14 cellular contexts compared by ENCODE assay signal in the genomic region with DNA sequence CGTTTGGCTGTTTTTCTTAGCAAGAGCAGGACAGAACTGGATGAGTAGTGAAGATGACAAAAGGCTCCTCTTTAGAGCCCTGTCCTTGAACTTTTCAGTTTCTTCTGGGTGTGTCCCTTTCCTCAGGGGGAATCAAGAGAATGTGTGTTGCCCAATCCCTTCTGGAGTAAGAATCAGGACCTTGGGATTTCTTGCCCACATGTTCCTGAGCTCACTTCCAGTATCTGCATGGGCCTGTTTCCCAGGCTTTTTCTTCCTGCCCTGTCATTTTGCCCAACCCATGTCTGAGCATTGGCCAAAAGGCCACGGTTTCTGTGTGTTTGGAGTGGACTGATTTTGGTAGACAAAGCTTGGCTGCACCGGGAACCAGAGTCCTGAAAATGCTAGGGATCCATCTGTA.
DNase-seq lines count a peak whose midpoint lies in the region; ATAC-seq, FAIRE-seq and TF ChIP-seq lines count a peak whose summit lies in the region.
"Had no signal": no experiment of that assay in that cellular context is flagged by ENCODE, and none has a peak within 500 bp of the region (broad histone marks: within the 10 kb centered on the region; RNA-seq: fewer than 3 reads in every experiment).

No MANE protein-coding gene starts in this region.

- DNase-seq in AG20443 (ENCODE audit: low spot score) (peak; percentile 84), MCF 10A (ENCODE audit: unreplicated experiment) (peak; percentile 72), left cardiac atrium (peak; percentile 65), sciatic nerve (ENCODE audit: low spot score) (peak; percentile 75), frontal cortex (ENCODE audit: low spot score in 2 of 2) (no peak)
- DNase-seq in central memory CD4-positive, alpha-beta T cell = no peak
- DNase-seq: activated CD4-positive, alpha-beta memory T cell treated with anti-CD3 and anti-CD28 coated beads for 36 hours; activated naive CD4-positive, alpha-beta T cell treated with anti-CD3 and anti-CD28 coated beads, Interleukin-2, amount 10 ng/mL, durations not matched to agents 7 days and 5 days; NCI-H1417 treated with DMSO at 0.1 percent for 48 hours; stimulated activated naive CD8-positive, alpha-beta T cell treated with anti-CD3 and anti-CD28 coated beads, Interleukin-15, amount 100 ng/mL, for 72 hours; T-helper 1 cell had no signal

- CTCF ChIA-PET in MCF 10A (lab: Yijun Ruan, JAX) = interaction anchor here (0.7 to 1.0 kb wide), 3 partner anchors 9 to 30 kb away, joined by 3 to 4 read pairs (median 3); no protein-coding TSS in a partner anchor

- no TSS peak for BruUV-seq in MCF 10A (replicated peaks; lab: Mats Ljungman, UMichigan)

- intact Hi-C loops in MCF 10A (cut with micrococcal nuclease) = no loop called here
- intact Hi-C loops in left cardiac atrium (cut with DNase I) = no loop called here
- intact Hi-C loops in sciatic nerve (cut with DNase I) = no loop called here

- no peaks in the 10 kb centered on the region for H3K9me3 Mint-ChIP-seq in MCF 10A (ENCODE audit: unreplicated experiment)
- H3K9me3 Mint-ChIP-seq: activated CD4-positive, alpha-beta memory T cell treated with anti-CD3 and anti-CD28 coated beads for 36 hours; activated naive CD4-positive, alpha-beta T cell treated with anti-CD3 and anti-CD28 coated beads, Interleukin-2, amount 10 ng/mL, durations not matched to agents 7 days and 5 days; stimulated activated naive CD8-positive, alpha-beta T cell treated with anti-CD3 and anti-CD28 coated beads, Interleukin-15, amount 100 ng/mL, for 72 hours had no signal

- TF ChIP-seq CTCF in MCF 10A (IDR thresholded peaks at IDR 0.05; ENCODE audit: unreplicated experiment) = no peak

- H3K4me1 Mint-ChIP-seq in MCF 10A (ENCODE audit: insufficient read depth, unreplicated experiment) = peaks cover 12% of the 10 kb centered on the region
- H3K4me1 Mint-ChIP-seq: activated naive CD4-positive, alpha-beta T cell treated with anti-CD3 and anti-CD28 coated beads, Interleukin-2, amount 10 ng/mL, durations not matched to agents 7 days and 5 days; B cell; stimulated activated naive CD8-positive, alpha-beta T cell treated with anti-CD3 and anti-CD28 coated beads, Interleukin-15, amount 100 ng/mL, for 72 hours had no signal

- no peak for FAIRE-seq in frontal cortex (lab: Jason Lieb, UNC)

- ATAC-seq in left cardiac atrium (peak; percentile 71 to 89), sciatic nerve (peak; percentile 90), HG03159 (IDR thresholded peaks at IDR 0.05; ENCODE audit: unreplicated experiment) (no peak), HG02588 (IDR thresholded peaks at IDR 0.05; ENCODE audit: unreplicated experiment) (no peak)
- ATAC-seq: stimulated activated naive CD8-positive, alpha-beta T cell treated with anti-CD3 and anti-CD28 coated beads, Interleukin-15, amount 100 ng/mL, for 72 hours had no signal

- H3K27me3 Mint-ChIP-seq in MCF 10A (ENCODE audit: insufficient read depth, unreplicated experiment) = peaks cover 14% of the 10 kb centered on the region
- H3K27me3 Mint-ChIP-seq: activated CD4-positive, alpha-beta memory T cell treated with anti-CD3 and anti-CD28 coated beads for 36 hours; B cell; stimulated activated naive CD8-positive, alpha-beta T cell treated with anti-CD3 and anti-CD28 coated beads, Interleukin-15, amount 100 ng/mL, for 72 hours had no signal

- H3K4me3 Mint-ChIP-seq in MCF 10A (ENCODE audit: unreplicated experiment) = no peak overlapping the region
- H3K4me3 Mint-ChIP-seq: activated CD4-positive, alpha-beta memory T cell treated with anti-CD3 and anti-CD28 coated beads for 36 hours; activated naive CD4-positive, alpha-beta T cell treated with anti-CD3 and anti-CD28 coated beads, Interleukin-2, amount 10 ng/mL, durations not matched to agents 7 days and 5 days; B cell; stimulated activated naive CD8-positive, alpha-beta T cell treated with anti-CD3 and anti-CD28 coated beads, Interleukin-15, amount 100 ng/mL, for 72 hours had no signal

- H3K27ac Mint-ChIP-seq in MCF 10A (ENCODE audit: low read depth, unreplicated experiment) = no peak overlapping the region
- H3K27ac Mint-ChIP-seq: activated CD4-positive, alpha-beta memory T cell treated with anti-CD3 and anti-CD28 coated beads for 36 hours; activated naive CD4-positive, alpha-beta T cell treated with anti-CD3 and anti-CD28 coated beads, Interleukin-2, amount 10 ng/mL, durations not matched to agents 7 days and 5 days; B cell; stimulated activated naive CD8-positive, alpha-beta T cell treated with anti-CD3 and anti-CD28 coated beads, Interleukin-15, amount 100 ng/mL, for 72 hours had no signal

- POLR2A ChIA-PET in MCF 10A (lab: Yijun Ruan, JAX) = interaction anchor here (2.0 kb wide), 1 partner anchor 10 kb away, joined by 4 read pairs; no protein-coding TSS in a partner anchor

- H3K36me3 Mint-ChIP-seq in MCF 10A (ENCODE audit: insufficient read depth, unreplicated experiment) = no peaks in the 10 kb centered on the region
- H3K36me3 Mint-ChIP-seq: activated CD4-positive, alpha-beta memory T cell treated with anti-CD3 and anti-CD28 coated beads for 36 hours; activated naive CD4-positive, alpha-beta T cell treated with anti-CD3 and anti-CD28 coated beads, Interleukin-2, amount 10 ng/mL, durations not matched to agents 7 days and 5 days had no signal

Comparison
In these comparisons a context has a peak if more than half of its experiments do, and no peak if none do; other contexts are left out.
1. DNase-seq: peak in AG20443 (single experiment), MCF 10A (single experiment), left cardiac atrium (single experiment) and sciatic nerve (single experiment); none in frontal cortex (0 of 2) and central memory CD4-positive, alpha-beta T cell (single experiment).
2. ATAC-seq: peak in left cardiac atrium (2 of 2) and sciatic nerve (single experiment); none in HG03159 (single experiment) and HG02588 (single experiment).